In genomic region chr15:68256675-68257450, GRCh38 we compare ENCODE assay signal across 1 cellular context.
A peak's percentile ranks its signal among the peaks of the same experiment; 100 is the strongest.
TF ChIP-seq lines count a peak whose summit lies in the region.

No MANE protein-coding gene starts in this region.

TF ChIP-seq in WTC11, 78 proteins besides CTCF, POLR2A, EP300 and RAD21 (continued from another document and continues in another):
- TF ChIP-seq ZBTB21 (CRISPR knock-in tag; IDR thresholded peaks at IDR 0.05; ENCODE audit: borderline replicate concordance): peak; percentile 93; the same call in 1 of the 2 replicates
- TF ChIP-seq, protein P1, sequence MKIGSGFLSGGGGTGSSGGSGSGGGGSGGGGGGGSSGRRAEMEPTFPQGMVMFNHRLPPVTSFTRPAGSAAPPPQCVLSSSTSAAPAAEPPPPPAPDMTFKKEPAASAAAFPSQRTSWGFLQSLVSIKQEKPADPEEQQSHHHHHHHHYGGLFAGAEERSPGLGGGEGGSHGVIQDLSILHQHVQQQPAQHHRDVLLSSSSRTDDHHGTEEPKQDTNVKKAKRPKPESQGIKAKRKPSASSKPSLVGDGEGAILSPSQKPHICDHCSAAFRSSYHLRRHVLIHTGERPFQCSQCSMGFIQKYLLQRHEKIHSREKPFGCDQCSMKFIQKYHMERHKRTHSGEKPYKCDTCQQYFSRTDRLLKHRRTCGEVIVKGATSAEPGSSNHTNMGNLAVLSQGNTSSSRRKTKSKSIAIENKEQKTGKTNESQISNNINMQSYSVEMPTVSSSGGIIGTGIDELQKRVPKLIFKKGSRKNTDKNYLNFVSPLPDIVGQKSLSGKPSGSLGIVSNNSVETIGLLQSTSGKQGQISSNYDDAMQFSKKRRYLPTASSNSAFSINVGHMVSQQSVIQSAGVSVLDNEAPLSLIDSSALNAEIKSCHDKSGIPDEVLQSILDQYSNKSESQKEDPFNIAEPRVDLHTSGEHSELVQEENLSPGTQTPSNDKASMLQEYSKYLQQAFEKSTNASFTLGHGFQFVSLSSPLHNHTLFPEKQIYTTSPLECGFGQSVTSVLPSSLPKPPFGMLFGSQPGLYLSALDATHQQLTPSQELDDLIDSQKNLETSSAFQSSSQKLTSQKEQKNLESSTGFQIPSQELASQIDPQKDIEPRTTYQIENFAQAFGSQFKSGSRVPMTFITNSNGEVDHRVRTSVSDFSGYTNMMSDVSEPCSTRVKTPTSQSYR (CRISPR knock-in tag; IDR thresholded peaks at IDR 0.05): peak; percentile 99
- TF ChIP-seq NR1H2 (CRISPR knock-in tag; IDR thresholded peaks at IDR 0.05): no peak
- TF ChIP-seq NR3C1 (CRISPR knock-in tag; conservative IDR thresholded peaks at IDR 0.05; ENCODE audit: low read depth): peak; percentile 86; the same call in 1 of the 2 replicates
- TF ChIP-seq CBFB (CRISPR knock-in tag; IDR thresholded peaks at IDR 0.05; ENCODE audit: low read depth): peak; percentile 96; the same call in 1 of the 2 replicates
- peak; percentile 71 for TF ChIP-seq ZNF317 (CRISPR knock-in tag; IDR thresholded peaks at IDR 0.05; ENCODE audit: borderline replicate concordance, low read depth)
- TF ChIP-seq, protein P2, sequence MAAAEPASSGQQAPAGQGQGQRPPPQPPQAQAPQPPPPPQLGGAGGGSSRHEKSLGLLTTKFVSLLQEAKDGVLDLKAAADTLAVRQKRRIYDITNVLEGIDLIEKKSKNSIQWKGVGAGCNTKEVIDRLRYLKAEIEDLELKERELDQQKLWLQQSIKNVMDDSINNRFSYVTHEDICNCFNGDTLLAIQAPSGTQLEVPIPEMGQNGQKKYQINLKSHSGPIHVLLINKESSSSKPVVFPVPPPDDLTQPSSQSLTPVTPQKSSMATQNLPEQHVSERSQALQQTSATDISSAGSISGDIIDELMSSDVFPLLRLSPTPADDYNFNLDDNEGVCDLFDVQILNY (CRISPR knock-in tag; IDR thresholded peaks at IDR 0.05): peak; percentile 94
- TF ChIP-seq NFATC4 (CRISPR knock-in tag; IDR thresholded peaks at IDR 0.05): peak; percentile 83; the same call in 1 of the 2 replicates
- TF ChIP-seq USF1 (CRISPR knock-in tag; IDR thresholded peaks at IDR 0.05): peak; percentile 57; the same call in 1 of the 2 replicates
- 0 out of 2 replicates have a peak, but pooled peaks have one; percentile 56 for TF ChIP-seq ZNF232 (CRISPR knock-in tag; IDR thresholded peaks at IDR 0.05)
- peak; percentile 91 for TF ChIP-seq TP53 (CRISPR knock-in tag; IDR thresholded peaks at IDR 0.05)
- peak; percentile 55; the same call in 1 of the 2 replicates for TF ChIP-seq CREM (CRISPR knock-in tag; IDR thresholded peaks at IDR 0.05)
- TF ChIP-seq PREB (CRISPR knock-in tag; IDR thresholded peaks at IDR 0.05; ENCODE audit: borderline replicate concordance): no peak
- TF ChIP-seq ZNF671 (CRISPR knock-in tag; IDR thresholded peaks at IDR 0.05): no peak
- TF ChIP-seq, protein P3, sequence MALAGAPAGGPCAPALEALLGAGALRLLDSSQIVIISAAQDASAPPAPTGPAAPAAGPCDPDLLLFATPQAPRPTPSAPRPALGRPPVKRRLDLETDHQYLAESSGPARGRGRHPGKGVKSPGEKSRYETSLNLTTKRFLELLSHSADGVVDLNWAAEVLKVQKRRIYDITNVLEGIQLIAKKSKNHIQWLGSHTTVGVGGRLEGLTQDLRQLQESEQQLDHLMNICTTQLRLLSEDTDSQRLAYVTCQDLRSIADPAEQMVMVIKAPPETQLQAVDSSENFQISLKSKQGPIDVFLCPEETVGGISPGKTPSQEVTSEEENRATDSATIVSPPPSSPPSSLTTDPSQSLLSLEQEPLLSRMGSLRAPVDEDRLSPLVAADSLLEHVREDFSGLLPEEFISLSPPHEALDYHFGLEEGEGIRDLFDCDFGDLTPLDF (CRISPR knock-in tag; IDR thresholded peaks at IDR 0.05): peak; percentile 81
- peak; percentile 35; the same call in 1 of the 2 replicates for TF ChIP-seq ZNF263 (CRISPR knock-in tag; IDR thresholded peaks at IDR 0.05; ENCODE audit: low read depth)
- peak; percentile 20; the same call in 1 of the 2 replicates for TF ChIP-seq SMAD3 (CRISPR knock-in tag; IDR thresholded peaks at IDR 0.05; ENCODE audit: borderline replicate concordance)
- peak; percentile 89 for TF ChIP-seq TEAD1 (CRISPR knock-in tag; IDR thresholded peaks at IDR 0.05)
- TF ChIP-seq SP1 (CRISPR knock-in tag; conservative IDR thresholded peaks at IDR 0.05): peak; percentile 85
- TF ChIP-seq ZNF138 (CRISPR knock-in tag; conservative IDR thresholded peaks at IDR 0.05): peak; percentile 87; the same call in 1 of the 2 replicates
- TF ChIP-seq SMAD4 (CRISPR knock-in tag; IDR thresholded peaks at IDR 0.05): no peak
- peak; percentile 93 for TF ChIP-seq FOXK1 (CRISPR knock-in tag; IDR thresholded peaks at IDR 0.05)
- TF ChIP-seq ATF2 (CRISPR knock-in tag; IDR thresholded peaks at IDR 0.05; ENCODE audit: borderline replicate concordance, low read depth): no peak
- TF ChIP-seq NFYB (CRISPR knock-in tag; conservative IDR thresholded peaks at IDR 0.05; ENCODE audit: low read depth): no peak
- TF ChIP-seq, protein P4, sequence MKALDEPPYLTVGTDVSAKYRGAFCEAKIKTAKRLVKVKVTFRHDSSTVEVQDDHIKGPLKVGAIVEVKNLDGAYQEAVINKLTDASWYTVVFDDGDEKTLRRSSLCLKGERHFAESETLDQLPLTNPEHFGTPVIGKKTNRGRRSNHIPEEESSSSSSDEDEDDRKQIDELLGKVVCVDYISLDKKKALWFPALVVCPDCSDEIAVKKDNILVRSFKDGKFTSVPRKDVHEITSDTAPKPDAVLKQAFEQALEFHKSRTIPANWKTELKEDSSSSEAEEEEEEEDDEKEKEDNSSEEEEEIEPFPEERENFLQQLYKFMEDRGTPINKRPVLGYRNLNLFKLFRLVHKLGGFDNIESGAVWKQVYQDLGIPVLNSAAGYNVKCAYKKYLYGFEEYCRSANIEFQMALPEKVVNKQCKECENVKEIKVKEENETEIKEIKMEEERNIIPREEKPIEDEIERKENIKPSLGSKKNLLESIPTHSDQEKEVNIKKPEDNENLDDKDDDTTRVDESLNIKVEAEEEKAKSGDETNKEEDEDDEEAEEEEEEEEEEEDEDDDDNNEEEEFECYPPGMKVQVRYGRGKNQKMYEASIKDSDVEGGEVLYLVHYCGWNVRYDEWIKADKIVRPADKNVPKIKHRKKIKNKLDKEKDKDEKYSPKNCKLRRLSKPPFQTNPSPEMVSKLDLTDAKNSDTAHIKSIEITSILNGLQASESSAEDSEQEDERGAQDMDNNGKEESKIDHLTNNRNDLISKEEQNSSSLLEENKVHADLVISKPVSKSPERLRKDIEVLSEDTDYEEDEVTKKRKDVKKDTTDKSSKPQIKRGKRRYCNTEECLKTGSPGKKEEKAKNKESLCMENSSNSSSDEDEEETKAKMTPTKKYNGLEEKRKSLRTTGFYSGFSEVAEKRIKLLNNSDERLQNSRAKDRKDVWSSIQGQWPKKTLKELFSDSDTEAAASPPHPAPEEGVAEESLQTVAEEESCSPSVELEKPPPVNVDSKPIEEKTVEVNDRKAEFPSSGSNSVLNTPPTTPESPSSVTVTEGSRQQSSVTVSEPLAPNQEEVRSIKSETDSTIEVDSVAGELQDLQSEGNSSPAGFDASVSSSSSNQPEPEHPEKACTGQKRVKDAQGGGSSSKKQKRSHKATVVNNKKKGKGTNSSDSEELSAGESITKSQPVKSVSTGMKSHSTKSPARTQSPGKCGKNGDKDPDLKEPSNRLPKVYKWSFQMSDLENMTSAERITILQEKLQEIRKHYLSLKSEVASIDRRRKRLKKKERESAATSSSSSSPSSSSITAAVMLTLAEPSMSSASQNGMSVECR (CRISPR knock-in tag; IDR thresholded peaks at IDR 0.05; ENCODE audit: borderline replicate concordance): peak; percentile 94
- TF ChIP-seq, protein P5, sequence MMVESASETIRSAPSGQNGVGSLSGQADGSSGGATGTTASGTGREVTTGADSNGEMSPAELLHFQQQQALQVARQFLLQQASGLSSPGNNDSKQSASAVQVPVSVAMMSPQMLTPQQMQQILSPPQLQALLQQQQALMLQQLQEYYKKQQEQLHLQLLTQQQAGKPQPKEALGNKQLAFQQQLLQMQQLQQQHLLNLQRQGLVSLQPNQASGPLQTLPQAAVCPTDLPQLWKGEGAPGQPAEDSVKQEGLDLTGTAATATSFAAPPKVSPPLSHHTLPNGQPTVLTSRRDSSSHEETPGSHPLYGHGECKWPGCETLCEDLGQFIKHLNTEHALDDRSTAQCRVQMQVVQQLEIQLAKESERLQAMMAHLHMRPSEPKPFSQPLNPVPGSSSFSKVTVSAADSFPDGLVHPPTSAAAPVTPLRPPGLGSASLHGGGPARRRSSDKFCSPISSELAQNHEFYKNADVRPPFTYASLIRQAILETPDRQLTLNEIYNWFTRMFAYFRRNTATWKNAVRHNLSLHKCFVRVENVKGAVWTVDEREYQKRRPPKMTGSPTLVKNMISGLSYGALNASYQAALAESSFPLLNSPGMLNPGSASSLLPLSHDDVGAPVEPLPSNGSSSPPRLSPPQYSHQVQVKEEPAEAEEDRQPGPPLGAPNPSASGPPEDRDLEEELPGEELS (CRISPR knock-in tag; IDR thresholded peaks at IDR 0.05): peak; percentile 96
- peak; percentile 85 for TF ChIP-seq ETV6 (CRISPR knock-in tag; IDR thresholded peaks at IDR 0.05)
- TF ChIP-seq IRF1 (CRISPR knock-in tag; IDR thresholded peaks at IDR 0.05): no peak; the same call in 1 of the 2 replicates
- peak; percentile 64; the same call in 1 of the 2 replicates for TF ChIP-seq MYBL2 (CRISPR knock-in tag; IDR thresholded peaks at IDR 0.05)
- peak; percentile 91 for TF ChIP-seq CREB1 (CRISPR knock-in tag; IDR thresholded peaks at IDR 0.05)
- TF ChIP-seq, protein P6, sequence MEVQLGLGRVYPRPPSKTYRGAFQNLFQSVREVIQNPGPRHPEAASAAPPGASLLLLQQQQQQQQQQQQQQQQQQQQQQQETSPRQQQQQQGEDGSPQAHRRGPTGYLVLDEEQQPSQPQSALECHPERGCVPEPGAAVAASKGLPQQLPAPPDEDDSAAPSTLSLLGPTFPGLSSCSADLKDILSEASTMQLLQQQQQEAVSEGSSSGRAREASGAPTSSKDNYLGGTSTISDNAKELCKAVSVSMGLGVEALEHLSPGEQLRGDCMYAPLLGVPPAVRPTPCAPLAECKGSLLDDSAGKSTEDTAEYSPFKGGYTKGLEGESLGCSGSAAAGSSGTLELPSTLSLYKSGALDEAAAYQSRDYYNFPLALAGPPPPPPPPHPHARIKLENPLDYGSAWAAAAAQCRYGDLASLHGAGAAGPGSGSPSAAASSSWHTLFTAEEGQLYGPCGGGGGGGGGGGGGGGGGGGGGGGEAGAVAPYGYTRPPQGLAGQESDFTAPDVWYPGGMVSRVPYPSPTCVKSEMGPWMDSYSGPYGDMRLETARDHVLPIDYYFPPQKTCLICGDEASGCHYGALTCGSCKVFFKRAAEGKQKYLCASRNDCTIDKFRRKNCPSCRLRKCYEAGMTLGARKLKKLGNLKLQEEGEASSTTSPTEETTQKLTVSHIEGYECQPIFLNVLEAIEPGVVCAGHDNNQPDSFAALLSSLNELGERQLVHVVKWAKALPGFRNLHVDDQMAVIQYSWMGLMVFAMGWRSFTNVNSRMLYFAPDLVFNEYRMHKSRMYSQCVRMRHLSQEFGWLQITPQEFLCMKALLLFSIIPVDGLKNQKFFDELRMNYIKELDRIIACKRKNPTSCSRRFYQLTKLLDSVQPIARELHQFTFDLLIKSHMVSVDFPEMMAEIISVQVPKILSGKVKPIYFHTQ (CRISPR knock-in tag; IDR thresholded peaks at IDR 0.05): no peak; the same call in 1 of the 2 replicates
- peak; percentile 98 for TF ChIP-seq MAX (CRISPR knock-in tag; IDR thresholded peaks at IDR 0.05)
- TF ChIP-seq, protein P7, sequence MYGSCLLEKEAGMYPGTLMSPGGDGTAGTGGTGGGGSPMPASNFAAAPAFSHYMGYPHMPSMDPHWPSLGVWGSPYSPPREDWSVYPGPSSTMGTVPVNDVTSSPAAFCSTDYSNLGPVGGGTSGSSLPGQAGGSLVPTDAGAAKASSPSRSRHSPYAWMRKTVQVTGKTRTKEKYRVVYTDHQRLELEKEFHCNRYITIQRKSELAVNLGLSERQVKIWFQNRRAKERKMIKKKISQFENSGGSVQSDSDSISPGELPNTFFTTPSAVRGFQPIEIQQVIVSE (CRISPR knock-in tag; IDR thresholded peaks at IDR 0.05; ENCODE audit: borderline replicate concordance): no peak
